Comparison of ENCODE assay signal across 19 cellular contexts in genomic region chr9:134061019-134061687, GRCh38. TPM values are rescaled to one million over a fixed set of nuclear protein-coding genes. Genes with fewer than 3 reads are reported as not detected.
A peak's percentile ranks its signal among the peaks of the same experiment; 100 is the strongest.
DNase-seq lines count a peak whose midpoint lies in the region; ATAC-seq and TF ChIP-seq lines count a peak whose summit lies in the region.
"Had no signal": no experiment of that assay in that cellular context is flagged by ENCODE, and none has a peak within 500 bp of the region (broad histone marks: within the 10 kb centered on the region; RNA-seq: fewer than 3 reads in every experiment).

No MANE protein-coding gene starts in this region.

- CTCF ChIA-PET in HEK293 (lab: Yijun Ruan, JAX) = interaction anchor here (0.6 kb wide), 1 partner anchor 9 kb away, joined by 3 read pairs; no protein-coding TSS in a partner anchor
- CTCF ChIA-PET in CD8-positive, alpha-beta memory T cell (lab: Charles Lee) = no interaction called here

- no peak for TF ChIP-seq CTCF in BE2C (IDR thresholded peaks at IDR 0.05; ENCODE audit: low read depth, low read length)
- no peak for TF ChIP-seq CTCF in HEK293 (tag by site-specific recombination; IDR thresholded peaks at IDR 0.05)
- no peak for TF ChIP-seq CTCF in psoas muscle (IDR thresholded peaks at IDR 0.05)

- POLR2A ChIA-PET in HEK293 (lab: Yijun Ruan, JAX) = interaction anchor here (0.6 to 2.0 kb wide), 3 partner anchors 10 to 35 kb away, joined by 3 to 6 read pairs (median 5); no protein-coding TSS in a partner anchor
- POLR2A ChIA-PET in CD8-positive, alpha-beta memory T cell (lab: Charles Lee) = no interaction called here

- whole genome bisulfite sequencing in psoas muscle, 3 donors = 59 to 96% (median 62%) methylated on average over 4 of the region's 4 CpGs

- H3K27ac ChIP-seq in HEK293 (ENCODE audit: extremely low read depth, low read depth, low read length) (no peak overlapping the region), psoas muscle (peak overlapping the region; percentile 82)
- no peak overlapping the region for H3K27ac ChIP-seq in CD8-positive, alpha-beta memory T cell (ENCODE audit: low read depth, low read length)
- H3K27ac ChIP-seq: vagina had no signal

- peak overlapping the region; percentile 78 to 95 for H3K27ac Mint-ChIP-seq in effector memory CD8-positive, alpha-beta T cell
- no peak overlapping the region for H3K27ac Mint-ChIP-seq in T-helper 2 cell treated with Interferon-gamma antibody and Interleukin-4, amounts not matched to agents 5 μg/mL and 100 μg/mL, for 36 hours
- peak overlapping the region in 2 of 8 donors; percentile 54 to 75 for H3K27ac Mint-ChIP-seq in CD8-positive, alpha-beta memory T cell
- H3K27ac Mint-ChIP-seq: activated T-helper 2 cell treated with anti-CD3 and anti-CD28 coated beads, Interferon-gamma antibody, Interleukin-2, Interleukin-4, amounts not matched to agents 10 μg/mL and 5 μg/mL and 100 μg/mL, durations not matched to agents 14 hours and 24 hours and 36 hours; T-helper 1 cell treated with Interleukin-12 subunit alpha and Interleukin-12 subunit beta and Interleukin-4 antibody, amounts not matched to agents 30 μg/mL and 1 μg/mL, for 36 hours had no signal

- H3K4me1 ChIP-seq in BE2C (no peaks in the 10 kb centered on the region), HEK293 (ENCODE audit: control insufficient read depth, insufficient read depth, low read length) (no peaks in the 10 kb centered on the region), psoas muscle (peaks cover 95% of the 10 kb centered on the region)
- peaks cover 33% of the 10 kb centered on the region for H3K4me1 ChIP-seq in CD8-positive, alpha-beta memory T cell (ENCODE audit: insufficient read depth, low read length)

- no peaks in the 10 kb centered on the region for H3K27me3 Mint-ChIP-seq in effector memory CD8-positive, alpha-beta T cell
- H3K27me3 Mint-ChIP-seq in T-helper 2 cell treated with Interferon-gamma antibody and Interleukin-4, amounts not matched to agents 5 μg/mL and 100 μg/mL, for 36 hours (ENCODE audit: low read depth) = no peaks in the 10 kb centered on the region
- no peaks in the 10 kb centered on the region for H3K27me3 Mint-ChIP-seq in CD8-positive, alpha-beta memory T cell
- H3K27me3 Mint-ChIP-seq: IgD-negative memory B cell; stimulated activated naive CD8-positive, alpha-beta T cell treated with anti-CD3 and anti-CD28 coated beads, Interleukin-15, Interleukin-2, amounts not matched to agents 100 ng/mL and 50 ng/mL, for 24 hours had no signal

- H3K36me3 Mint-ChIP-seq in effector memory CD8-positive, alpha-beta T cell (ENCODE audit: insufficient read depth) = peaks cover 9% of the 10 kb centered on the region
- H3K36me3 Mint-ChIP-seq in T-helper 2 cell treated with Interferon-gamma antibody and Interleukin-4, amounts not matched to agents 5 μg/mL and 100 μg/mL, for 36 hours (ENCODE audit: low read depth) = peaks cover 5% of the 10 kb centered on the region
- H3K36me3 Mint-ChIP-seq in CD8-positive, alpha-beta memory T cell = peaks cover 0 to 14% (median 0%) of the 10 kb centered on the region in 3 donors

- H3K4me1 Mint-ChIP-seq in effector memory CD8-positive, alpha-beta T cell (ENCODE audit: low read depth in 2 of 2) = peaks cover 54 to 56% of the 10 kb centered on the region in 2 donors
- peaks cover 15% of the 10 kb centered on the region for H3K4me1 Mint-ChIP-seq in T-helper 2 cell treated with Interferon-gamma antibody and Interleukin-4, amounts not matched to agents 5 μg/mL and 100 μg/mL, for 36 hours (ENCODE audit: low read depth)
- peaks cover 43 to 85% (median 51%) of the 10 kb centered on the region in 3 donors for H3K4me1 Mint-ChIP-seq in CD8-positive, alpha-beta memory T cell

- H3K4me3 Mint-ChIP-seq in effector memory CD8-positive, alpha-beta T cell = no peak overlapping the region
- H3K4me3 Mint-ChIP-seq in T-helper 2 cell treated with Interferon-gamma antibody and Interleukin-4, amounts not matched to agents 5 μg/mL and 100 μg/mL, for 36 hours = no peak overlapping the region
- H3K4me3 Mint-ChIP-seq in CD8-positive, alpha-beta memory T cell = peak overlapping the region in 1 of 7 donors; percentile 23
- H3K4me3 Mint-ChIP-seq: stimulated activated naive CD8-positive, alpha-beta T cell treated with anti-CD3 and anti-CD28 coated beads, Interleukin-15, Interleukin-2, amounts not matched to agents 100 ng/mL and 50 ng/mL, for 24 hours; T-helper 1 cell treated with Interleukin-12 subunit alpha and Interleukin-12 subunit beta and Interleukin-4 antibody, amounts not matched to agents 30 μg/mL and 1 μg/mL, for 36 hours had no signal

- H3K9me3 ChIP-seq in BE2C = no peaks in the 10 kb centered on the region
- H3K9me3 ChIP-seq in HEK293 (ENCODE audit: control insufficient read depth, insufficient read depth, low read depth, low read length) = no peaks in the 10 kb centered on the region
- H3K9me3 ChIP-seq in psoas muscle = no peaks in the 10 kb centered on the region
- H3K9me3 ChIP-seq in CD8-positive, alpha-beta memory T cell (ENCODE audit: low read length) = no peaks in the 10 kb centered on the region
- H3K9me3 ChIP-seq: Caco-2, vagina had no signal

- no peak for ATAC-seq in effector memory CD8-positive, alpha-beta T cell (replicated peaks)
- ATAC-seq in psoas muscle (no peak), GM18868 (IDR thresholded peaks at IDR 0.05; ENCODE audit: unreplicated experiment) (no peak)
- ATAC-seq: activated CD4-positive, CD25-positive, alpha-beta regulatory T cell treated with anti-CD3 and anti-CD28 coated beads, Interleukin-2, amount 50 U/mL, for 24 hours; left ventricle myocardium superior had no signal

- H3K9me3 Mint-ChIP-seq in effector memory CD8-positive, alpha-beta T cell = no peaks in the 10 kb centered on the region
- no peaks in the 10 kb centered on the region for H3K9me3 Mint-ChIP-seq in T-helper 2 cell treated with Interferon-gamma antibody and Interleukin-4, amounts not matched to agents 5 μg/mL and 100 μg/mL, for 36 hours
- no peaks in the 10 kb centered on the region for H3K9me3 Mint-ChIP-seq in CD8-positive, alpha-beta memory T cell
- H3K9me3 Mint-ChIP-seq: activated T-helper 2 cell treated with anti-CD3 and anti-CD28 coated beads, Interferon-gamma antibody, Interleukin-2, Interleukin-4, amounts not matched to agents 10 μg/mL and 5 μg/mL and 100 μg/mL, durations not matched to agents 14 hours and 24 hours and 36 hours; IgD-negative memory B cell; stimulated activated naive CD8-positive, alpha-beta T cell treated with anti-CD3 and anti-CD28 coated beads, Interleukin-15, Interleukin-2, amounts not matched to agents 100 ng/mL and 50 ng/mL, for 24 hours; T-helper 1 cell treated with Interleukin-12 subunit alpha and Interleukin-12 subunit beta and Interleukin-4 antibody, amounts not matched to agents 30 μg/mL and 1 μg/mL, for 36 hours had no signal

- peaks cover 3% of the 10 kb centered on the region for H3K36me3 ChIP-seq in BE2C
- peaks cover 0 to 10% of the 10 kb centered on the region in 2 experiments; a peak in 2 of 3 replicates for H3K36me3 ChIP-seq in HEK293 (ENCODE audit: control insufficient read depth in 2 of 2, insufficient read depth in 1 of 2, low read length in 2 of 2)
- H3K36me3 ChIP-seq in psoas muscle (ENCODE audit: insufficient read depth in 1 of 2, low read depth in 1 of 2) = no peaks in the 10 kb centered on the region
- H3K36me3 ChIP-seq in CD8-positive, alpha-beta memory T cell (ENCODE audit: insufficient read depth, low read length) = no peaks in the 10 kb centered on the region
- H3K36me3 ChIP-seq: vagina had no signal

- intact Hi-C loops in psoas muscle (cut with DNase I) = loop anchor here in 1 of 2 donors (5.0 to 10.0 kb wide), 2 partner anchors 34 to 74 kb away; partner anchors contain the start of genes BRD3OS and WDR5

- H3K27me3 ChIP-seq in BE2C (no peaks in the 10 kb centered on the region), psoas muscle (ENCODE audit: insufficient read depth in 3 of 3, low read length in 2 of 3) (no peaks in the 10 kb centered on the region)
- H3K27me3 ChIP-seq in CD8-positive, alpha-beta memory T cell (ENCODE audit: insufficient read depth, low read length, poor library complexity, severe bottlenecking) = no peaks in the 10 kb centered on the region
- H3K27me3 ChIP-seq: vagina had no signal

- DNase-seq in BE2C = peak; percentile 7
- no peak for DNase-seq in effector memory CD8-positive, alpha-beta T cell
- no peak for DNase-seq in psoas muscle
- DNase-seq in NCI-H187 (lab: John Stamatoyannopoulos, UW) = no peak
- DNase-seq in T-helper 2 cell treated with Interferon-gamma antibody and Interleukin-4, amounts not matched to agents 5 μg/mL and 100 μg/mL, for 36 hours (ENCODE audit: low spot score) = no peak
- DNase-seq in CD8-positive, alpha-beta memory T cell = no peak
- DNase-seq: Caco-2, foreskin fibroblast, left ventricle myocardium superior, NCI-H2029, NCI-H510A had no signal

- H3K4me3 ChIP-seq in BE2C (ENCODE audit: low read depth, low read length) (no peak overlapping the region), HEK293 (ENCODE audit: low read depth, low read length) (no peak overlapping the region), psoas muscle (no peak overlapping the region)
- no peak overlapping the region for H3K4me3 ChIP-seq in CD8-positive, alpha-beta memory T cell (ENCODE audit: low read length)
- H3K4me3 ChIP-seq: vagina had no signal

TF ChIP-seq in HEK293, 187 proteins besides CTCF, POLR2A, EP300 and RAD21:
- TF ChIP-seq ZNF335 (tag by site-specific recombination; conservative IDR thresholded peaks at IDR 0.05) = no peak
- TF ChIP-seq ZNF585B (tag by site-specific recombination; IDR thresholded peaks at IDR 0.05) = no peak
- no peak for TF ChIP-seq ZNF292 (tag by site-specific recombination; IDR thresholded peaks at IDR 0.05; ENCODE audit: borderline replicate concordance, low read depth)
- TF ChIP-seq ZNF341 (tag by site-specific recombination; IDR thresholded peaks at IDR 0.05; ENCODE audit: low read depth) = 0 out of 2 replicates have a peak, but pooled peaks have one; percentile 37

RNA-seq across cellular contexts. Expression of gene BRD3, which starts 6.7 kb away (rescaled TPM):
- 79.5 TPM for polyA plus RNA-seq in BE2C (2012; ENCODE audit: insufficient read depth, insufficient read length, low read depth)
- total RNA-seq in psoas muscle = 10 to 100 TPM; 21.7 to 28.2 (median 24.8) TPM
- 10 to 100 TPM in 1 of 3 donors, 1 to 10 TPM in 2; 7.5 to 16.5 (median 8.6) TPM for polyA plus RNA-seq in psoas muscle
- total RNA-seq in CD8-positive, alpha-beta memory T cell = 10 to 100 TPM; 35.5 to 39.4 TPM
- 41.5 TPM for polyA plus RNA-seq in CD8-positive, alpha-beta memory T cell

RNA-seq across cellular contexts. Expression of gene BRD3OS, which starts 35.9 kb away (rescaled TPM):
- polyA plus RNA-seq in BE2C (2012; ENCODE audit: insufficient read depth, insufficient read length, low read depth) = 108 TPM
- total RNA-seq in psoas muscle = 1 to 10 TPM; 2.4 to 4.3 (median 4.2) TPM
- 1 to 10 TPM; 1.2 to 8.7 (median 2.7) TPM for polyA plus RNA-seq in psoas muscle
- 10 to 100 TPM; 15.4 TPM for total RNA-seq in CD8-positive, alpha-beta memory T cell
- 26.2 TPM for polyA plus RNA-seq in CD8-positive, alpha-beta memory T cell
